Comparison of ENCODE assay signal across 8 cellular contexts in the genomic region with DNA sequence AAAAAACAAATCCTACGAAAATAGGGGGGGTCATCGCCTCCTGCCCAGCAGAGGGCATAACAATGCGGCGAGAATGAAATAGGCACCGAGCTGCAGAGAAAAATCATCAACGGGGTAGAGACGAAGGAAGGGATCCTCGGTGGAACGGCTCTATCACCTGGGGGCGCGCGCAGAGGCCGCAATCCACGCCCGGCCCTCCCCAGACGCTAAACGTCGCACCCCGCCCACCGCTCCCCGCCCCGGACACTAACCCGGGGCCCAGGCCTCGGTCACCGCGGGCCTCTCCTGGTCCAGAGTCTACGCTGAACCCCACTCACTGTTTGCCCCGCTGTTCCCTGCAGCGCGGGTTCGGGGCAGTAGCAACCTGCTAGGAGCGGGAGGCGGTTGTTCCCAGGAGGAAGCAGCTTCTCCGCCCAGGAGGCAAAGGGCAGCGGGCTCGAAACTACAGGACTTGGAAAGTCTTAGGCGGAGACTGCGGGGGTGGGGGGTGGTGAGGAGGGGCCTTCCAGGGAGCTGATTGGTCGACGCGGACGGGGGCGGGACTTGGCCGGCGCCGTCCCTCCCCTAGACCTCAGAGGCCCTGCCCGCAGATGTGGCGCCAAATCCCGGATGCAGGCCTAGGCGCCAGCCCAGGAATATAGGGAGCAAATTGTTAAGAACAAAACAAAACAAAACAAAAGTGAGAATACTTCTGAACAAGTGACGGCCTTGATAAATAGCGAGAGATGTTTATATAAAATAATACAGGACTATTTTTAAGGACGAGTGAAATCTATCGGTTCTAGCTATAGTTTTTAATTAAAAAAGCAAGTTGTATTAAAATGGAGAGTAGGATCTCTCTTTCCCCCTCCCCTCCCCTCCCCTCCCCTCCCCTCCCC. TPM values are rescaled to one million over a fixed set of nuclear protein-coding genes. Genes with fewer than 3 reads are reported as not detected.
DNase-seq lines count a peak whose midpoint lies in the region; TF ChIP-seq lines count a peak whose summit lies in the region.

A gene with protein sequence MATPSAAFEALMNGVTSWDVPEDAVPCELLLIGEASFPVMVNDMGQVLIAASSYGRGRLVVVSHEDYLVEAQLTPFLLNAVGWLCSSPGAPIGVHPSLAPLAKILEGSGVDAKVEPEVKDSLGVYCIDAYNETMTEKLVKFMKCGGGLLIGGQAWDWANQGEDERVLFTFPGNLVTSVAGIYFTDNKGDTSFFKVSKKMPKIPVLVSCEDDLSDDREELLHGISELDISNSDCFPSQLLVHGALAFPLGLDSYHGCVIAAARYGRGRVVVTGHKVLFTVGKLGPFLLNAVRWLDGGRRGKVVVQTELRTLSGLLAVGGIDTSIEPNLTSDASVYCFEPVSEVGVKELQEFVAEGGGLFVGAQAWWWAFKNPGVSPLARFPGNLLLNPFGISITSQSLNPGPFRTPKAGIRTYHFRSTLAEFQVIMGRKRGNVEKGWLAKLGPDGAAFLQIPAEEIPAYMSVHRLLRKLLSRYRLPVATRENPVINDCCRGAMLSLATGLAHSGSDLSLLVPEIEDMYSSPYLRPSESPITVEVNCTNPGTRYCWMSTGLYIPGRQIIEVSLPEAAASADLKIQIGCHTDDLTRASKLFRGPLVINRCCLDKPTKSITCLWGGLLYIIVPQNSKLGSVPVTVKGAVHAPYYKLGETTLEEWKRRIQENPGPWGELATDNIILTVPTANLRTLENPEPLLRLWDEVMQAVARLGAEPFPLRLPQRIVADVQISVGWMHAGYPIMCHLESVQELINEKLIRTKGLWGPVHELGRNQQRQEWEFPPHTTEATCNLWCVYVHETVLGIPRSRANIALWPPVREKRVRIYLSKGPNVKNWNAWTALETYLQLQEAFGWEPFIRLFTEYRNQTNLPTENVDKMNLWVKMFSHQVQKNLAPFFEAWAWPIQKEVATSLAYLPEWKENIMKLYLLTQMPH (minus strand): TSS at position 467 of the 878 bp plus-strand sequence. CDS start 25,568 bp downstream, outside the sequence.

- H3F3A ChIP-seq in MM.1S (ENCODE audit: insufficient read depth, low read length): peaks cover 9% of the 10 kb centered on the region; the same call in 1 of the 2 replicates

- peak within 1 kb of the TSS; percentile 80 for H2AFZ ChIP-seq in MM.1S (ENCODE audit: low read length)

- H3K4me3 ChIP-seq in MM.1S (ENCODE audit: low read length) (peak within 1 kb of the TSS; percentile 72), SJSA1 (peak within 1 kb of the TSS; percentile 66), neutrophil (ENCODE audit: low read depth in 1 of 2, low read length in 1 of 2) (peak within 1 kb of the TSS; percentile 62 to 74)

- TF ChIP-seq CTCF in MM.1S (IDR thresholded peaks at IDR 0.05; ENCODE audit: low read length): peak; percentile 58
- no peak for TF ChIP-seq CTCF in neutrophil (IDR thresholded peaks at IDR 0.05)

- peak; percentile 100 for DNase-seq in GM03348 (ENCODE audit: low spot score)
- peak; percentile 95 for DNase-seq in HCEC 1CT
- peak; percentile 95 for DNase-seq in MM.1S
- DNase-seq in SJSA1 (ENCODE audit: low read depth in 1 of 2, low spot score in 2 of 2): peak; percentile 93 to 95
- DNase-seq in activated naive CD4-positive, alpha-beta T cell treated with Interleukin-2 at 50 U/mL for 16 hours: peak; percentile 90
- peak; percentile 91 for DNase-seq in foreskin melanocyte
- DNase-seq in substantia nigra (lab: John Stamatoyannopoulos, UW): peak; percentile 70 to 97 (median 91)

- H3K4me1 ChIP-seq in MM.1S (ENCODE audit: low read length) (peaks cover 10% of the 10 kb centered on the region; the same call in 1 of the 2 replicates), SJSA1 (replicated peaks) (peaks cover 15% of the 10 kb centered on the region), neutrophil (ENCODE audit: control insufficient read depth in 1 of 2, insufficient read depth in 1 of 2, low read depth in 1 of 2, low read length in 1 of 2) (peaks cover 9 to 12% of the 10 kb centered on the region in 2 experiments)

- H3K9ac ChIP-seq in MM.1S (ENCODE audit: low read length): peak within 1 kb of the TSS; percentile 67

- H3K36me3 ChIP-seq in MM.1S (replicated peaks; ENCODE audit: insufficient read depth, low read length) (no peaks in the 10 kb centered on the region), SJSA1 (peaks cover 6% of the 10 kb centered on the region; the same call in 1 of the 2 replicates), neutrophil (no peaks in the 10 kb centered on the region)

- no peaks in the 10 kb centered on the region for H4K20me1 ChIP-seq in MM.1S (ENCODE audit: insufficient read depth, low read length)

- H3K9me3 ChIP-seq in MM.1S (replicated peaks; ENCODE audit: insufficient read depth, low read length): no peaks in the 10 kb centered on the region
- no peaks in the 10 kb centered on the region for H3K9me3 ChIP-seq in SJSA1 (replicated peaks)
- no peaks in the 10 kb centered on the region for H3K9me3 ChIP-seq in neutrophil

- H3K4me2 ChIP-seq in MM.1S (ENCODE audit: low read depth, low read length): peak within 1 kb of the TSS; percentile 59

- H3K27ac ChIP-seq in MM.1S (ENCODE audit: low read length) (peak within 1 kb of the TSS; percentile 64; the same call in 1 of the 2 replicates), SJSA1 (peak within 1 kb of the TSS; percentile 62), neutrophil (peak within 1 kb of the TSS; percentile 66), substantia nigra (ENCODE audit: low read depth, low read length, poor library complexity, severe bottlenecking) (peak within 1 kb of the TSS; percentile 87)

- H3K9me2 ChIP-seq in MM.1S (replicated peaks; ENCODE audit: insufficient read depth, low read length): no peaks in the 10 kb centered on the region

- peaks cover 31% of the 10 kb centered on the region for H3K79me2 ChIP-seq in MM.1S (ENCODE audit: low read length)

- H3K27me3 ChIP-seq in MM.1S (replicated peaks; ENCODE audit: insufficient read depth, low read length) (no peaks in the 10 kb centered on the region), SJSA1 (replicated peaks) (no peaks in the 10 kb centered on the region), neutrophil (no peaks in the 10 kb centered on the region)

RNA-seq across cellular contexts. Expression of the gene that starts here (rescaled TPM):
- total RNA-seq in SJSA1 (2014; rRNA removed; shearing (Covaris generic)): 41.4 and 56.5 TPM in 2 replicates

Comparison
In these comparisons a context has a peak if more than half of its experiments do, and no peak if none do; other contexts are left out.
1. Peak in every context shown above with its lines: DNase-seq, H3K4me3 ChIP-seq and H3K27ac ChIP-seq.